8 cellular contexts compared by ENCODE assay signal in genomic region chr20:48919882-48920526, GRCh38. TPM values are rescaled to one million over a fixed set of nuclear protein-coding genes. Genes with fewer than 3 reads are reported as not detected.
DNase-seq lines count a peak whose midpoint lies in the region; ATAC-seq and TF ChIP-seq lines count a peak whose summit lies in the region.

No MANE protein-coding gene starts in this region.

- DNase-seq in activated naive CD4-positive, alpha-beta T cell (lab: John Stamatoyannopoulos, UW), result no peak
- DNase-seq in T-cell, result no peak
- DNase-seq in islet precursor cell, result peak; percentile 76
- DNase-seq in GM10248 (ENCODE audit: extremely low spot score), result no peak
- no peak for DNase-seq in COLO829 (ENCODE audit: low spot score)
- no peak for DNase-seq in NCI-H748 treated with DMSO at 0.1 percent for 48 hours (lab: John Stamatoyannopoulos, UW)

- POLR2A ChIA-PET in T-cell (lab: Charles Lee) (no interaction called here), GM10248 (lab: Yijun Ruan, JAX) (interaction anchor here (1.2 kb wide), 1 partner anchor 262 kb away, joined by 3 read pairs; no protein-coding TSS in a partner anchor)

- H3K27ac Mint-ChIP-seq in activated naive CD4-positive, alpha-beta T cell treated with anti-CD3 and anti-CD28 coated beads, Interleukin-2, amount 50 U/mL, for 24 hours, result peak overlapping the region; percentile 92
- H3K27ac Mint-ChIP-seq in T-cell, result peak overlapping the region; percentile 81 to 94

- H3K9me3 Mint-ChIP-seq in activated naive CD4-positive, alpha-beta T cell treated with anti-CD3 and anti-CD28 coated beads, Interleukin-2, amount 50 U/mL, for 24 hours, result no peaks in the 10 kb centered on the region
- H3K9me3 Mint-ChIP-seq in T-cell, result no peaks in the 10 kb centered on the region

- H3K36me3 Mint-ChIP-seq in activated naive CD4-positive, alpha-beta T cell treated with anti-CD3 and anti-CD28 coated beads, Interleukin-2, amount 50 U/mL, for 24 hours, result no peaks in the 10 kb centered on the region
- H3K36me3 Mint-ChIP-seq in T-cell, result no peaks in the 10 kb centered on the region

- TF ChIP-seq CTCF in GM10248 (IDR thresholded peaks at IDR 0.05; ENCODE audit: control extremely low read depth, extremely low read depth, low read depth, missing control alignments), result no peak

- peak overlapping the region; percentile 98 for H3K4me3 Mint-ChIP-seq in activated naive CD4-positive, alpha-beta T cell treated with anti-CD3 and anti-CD28 coated beads, Interleukin-2, amount 50 U/mL, for 24 hours
- H3K4me3 Mint-ChIP-seq in T-cell, result peak overlapping the region; percentile 89 to 98 (median 92)

- CTCF ChIA-PET in T-cell (lab: Charles Lee), result interaction anchor here in 1 of 2 donors (0.5 to 0.6 kb wide), 2 partner anchors 15 to 16 kb away, joined by 4 to 10 read pairs; no protein-coding TSS in a partner anchor
- CTCF ChIA-PET in GM10248 (lab: Yijun Ruan, JAX), result interaction anchor here (1.6 to 2.6 kb wide), 2 partner anchors 14 to 263 kb away, joined by 10 to 12 read pairs; no protein-coding TSS in a partner anchor

- no peak for ATAC-seq in T-cell (replicated peaks in 1 of 4)
- ATAC-seq in GM21619 (IDR thresholded peaks at IDR 0.05; ENCODE audit: unreplicated experiment), result no peak

- H3K4me1 Mint-ChIP-seq in activated naive CD4-positive, alpha-beta T cell treated with anti-CD3 and anti-CD28 coated beads, Interleukin-2, amount 50 U/mL, for 24 hours, result peaks cover 48% of the 10 kb centered on the region
- H3K4me1 Mint-ChIP-seq in T-cell, result peaks cover 39 to 44% (median 42%) of the 10 kb centered on the region in 3 donors

- H3K27me3 Mint-ChIP-seq in activated naive CD4-positive, alpha-beta T cell treated with anti-CD3 and anti-CD28 coated beads, Interleukin-2, amount 50 U/mL, for 24 hours, result no peaks in the 10 kb centered on the region
- no peaks in the 10 kb centered on the region for H3K27me3 Mint-ChIP-seq in T-cell

RNA-seq across cellular contexts. Expression of gene ARFGEF2, which starts 1.5 kb away (rescaled TPM):
- total RNA-seq in T-cell, result 10 to 100 TPM; 23.4 to 30.3 (median 26.0) TPM
